In the genomic region with DNA sequence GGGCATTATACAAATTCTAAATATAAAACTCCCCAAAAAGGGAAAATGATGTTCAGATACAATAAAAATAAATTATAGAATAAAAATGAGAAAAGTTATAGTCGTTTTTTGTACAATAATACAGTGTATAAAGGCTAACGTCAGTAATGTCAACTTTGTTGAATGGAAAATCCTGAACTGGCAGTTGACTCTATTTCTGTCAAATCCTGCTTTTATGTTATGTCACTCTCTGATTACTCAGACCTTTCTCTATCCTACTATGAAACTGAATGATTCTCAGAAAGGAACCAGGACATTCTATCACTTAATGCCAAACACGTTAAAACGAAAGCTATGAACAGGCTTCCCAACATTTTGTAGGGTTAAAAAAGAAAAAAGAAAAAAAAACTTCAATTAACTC, we compare ENCODE assay signal across 7 cellular contexts.
"Had no signal": no experiment of that assay in that cellular context is flagged by ENCODE, and none has a peak within 500 bp of the region (broad histone marks: within the 10 kb centered on the region; RNA-seq: fewer than 3 reads in every experiment).

No MANE protein-coding gene starts in this region.

- H3K27ac Mint-ChIP-seq: GM23338, HFFc6, IgD-negative memory B cell had no signal

- ATAC-seq: GM23338, HCT116, HepG2 had no signal

- H3K9me3 Mint-ChIP-seq: GM23338, HFFc6 had no signal

- H3K27me3 Mint-ChIP-seq: IgD-negative memory B cell had no signal

- DNase-seq: H7, HFFc6 had no signal

- H3K4me3 Mint-ChIP-seq: GM23338, HFFc6, IgD-negative memory B cell had no signal

- H3K4me3 ChIP-seq: GM23338, HAP-1 had no signal

- H3K36me3 Mint-ChIP-seq: IgD-negative memory B cell had no signal

- H3K4me1 Mint-ChIP-seq: GM23338, IgD-negative memory B cell had no signal
